Comparison of ENCODE assay signal across 1 cellular context in genomic region chr2:119197529-119198266, GRCh38.
TF ChIP-seq lines count a peak whose summit lies in the region.

No MANE protein-coding gene starts in this region.

TF ChIP-seq in GM23338, 12 proteins besides CTCF, POLR2A, EP300 and RAD21 (continued from another document):
- TF ChIP-seq ZNF462 (CRISPR knock-in tag; IDR thresholded peaks at IDR 0.05) (no peak), CREB1 (CRISPR knock-in tag; IDR thresholded peaks at IDR 0.05; ENCODE audit: low read depth) (no peak), ZNF331 (CRISPR knock-in tag; IDR thresholded peaks at IDR 0.05; ENCODE audit: low read depth) (no peak), EZH2phosphoT487 (IDR thresholded peaks at IDR 0.05; ENCODE audit: unreplicated experiment) (no peak), POLR2AphosphoS5 (IDR thresholded peaks at IDR 0.05; ENCODE audit: low read depth) (no peak), STAT1 (IDR thresholded peaks at IDR 0.05; ENCODE audit: unreplicated experiment) (no peak)
TF ChIP-seq in GM23338: peak in this region for 0.
